In the genomic region with DNA sequence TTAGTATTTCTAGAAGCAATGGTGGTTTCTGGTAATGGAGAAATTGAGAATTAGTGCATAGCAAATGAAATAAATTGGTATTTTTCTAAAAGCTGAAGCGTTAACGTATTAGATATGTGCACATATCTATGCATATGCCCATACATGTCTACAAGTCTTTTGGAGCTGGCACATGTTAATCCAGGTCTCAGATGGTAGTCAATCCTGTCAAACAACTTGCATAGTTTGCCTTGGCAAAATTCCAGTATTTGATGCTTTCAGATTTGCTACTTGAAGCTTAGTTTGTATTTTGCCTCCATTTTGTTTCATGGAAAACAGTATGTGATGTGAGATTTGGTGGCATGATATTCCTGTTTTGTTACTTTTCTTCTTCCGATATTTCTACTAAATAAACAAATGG, we compare ENCODE assay signal across 28 cellular contexts.
A peak's percentile ranks its signal among the peaks of the same experiment; 100 is the strongest.
DNase-seq lines count a peak whose midpoint lies in the region; TF ChIP-seq lines count a peak whose summit lies in the region.
"Had no signal": no experiment of that assay in that cellular context is flagged by ENCODE, and none has a peak within 500 bp of the region (broad histone marks: within the 10 kb centered on the region; RNA-seq: fewer than 3 reads in every experiment).

No MANE protein-coding gene starts in this region.

- no peaks in the 10 kb centered on the region for H3F3A ChIP-seq in neural progenitor cell (ENCODE audit: low read depth)

- peak in 2 of 3 experiments; percentile 9 to 68 for DNase-seq in NCI-H1417 (lab: John Stamatoyannopoulos, UW)
- DNase-seq in NCI-H1417 treated with DMSO at 0.1 percent for 48 hours (lab: John Stamatoyannopoulos, UW): no peak
- DNase-seq in NCI-H345 (lab: John Stamatoyannopoulos, UW): peak; percentile 74
- DNase-seq in suprapubic skin (ENCODE audit: low spot score in 2 of 2): no peak
- DNase-seq in islet precursor cell: no peak
- DNase-seq in neural progenitor cell (ENCODE audit: low spot score): no peak
- no peak for DNase-seq in progenitor cell of endocrine pancreas (ENCODE audit: low spot score, unreplicated experiment)
- DNase-seq: 8988T; activated CD4-positive, CD25-positive, alpha-beta regulatory T cell; activated CD8-positive, alpha-beta T cell treated with anti-CD3 and anti-CD28 coated beads, Interleukin-2, amount 10 ng/mL, durations not matched to agents 7 days and 5 days; activated naive CD4-positive, alpha-beta T cell; activated T-cell treated with anti-CD3 and anti-CD28 coated beads, Interleukin-2, amount 50 U/mL, for 24 hours; amniotic stem cell; foreskin melanocyte; hypothalamus; NCI-H1930; NCI-H82; stimulated activated CD4-positive, alpha-beta T cell treated with anti-CD3 and anti-CD28 coated beads, Interleukin-4, amount 100 ng/mL, for 24 hours; stimulated activated naive CD8-positive, alpha-beta T cell treated with anti-CD3 and anti-CD28 coated beads, Interleukin-15, amount 100 ng/mL, for 72 hours; T1000 had no signal

- H3K4me3 Mint-ChIP-seq in neural progenitor cell: no peak overlapping the region
- H3K4me3 Mint-ChIP-seq in progenitor cell of endocrine pancreas (ENCODE audit: low read depth): no peak overlapping the region
- H3K4me3 Mint-ChIP-seq: activated CD8-positive, alpha-beta T cell treated with anti-CD3 and anti-CD28 coated beads, Interleukin-2, amount 10 ng/mL, durations not matched to agents 7 days and 5 days; activated T-cell treated with anti-CD3 and anti-CD28 coated beads, Interleukin-2, amount 50 U/mL, for 24 hours; B cell; stimulated activated naive CD8-positive, alpha-beta T cell treated with anti-CD3 and anti-CD28 coated beads, Interleukin-15, amount 100 ng/mL, for 72 hours; type B pancreatic cell had no signal

- H3K27me3 Mint-ChIP-seq in neural progenitor cell (ENCODE audit: insufficient read depth, low read depth) (no peaks in the 10 kb centered on the region), progenitor cell of endocrine pancreas (no peaks in the 10 kb centered on the region)
- H3K27me3 Mint-ChIP-seq: activated T-cell treated with anti-CD3 and anti-CD28 coated beads, Interleukin-2, amount 50 U/mL, for 24 hours; B cell; stimulated activated naive CD8-positive, alpha-beta T cell treated with anti-CD3 and anti-CD28 coated beads, Interleukin-15, amount 100 ng/mL, for 72 hours; type B pancreatic cell had no signal

- no peak for TF ChIP-seq POLR2A in suprapubic skin (IDR thresholded peaks at IDR 0.05)

- H3K27ac ChIP-seq in VCaP (peak overlapping the region; percentile 26; the same call in 1 of the 2 replicates), suprapubic skin (peak overlapping the region; percentile 5), neural progenitor cell (no peak overlapping the region)
- H3K27ac ChIP-seq: cardiac muscle cell, neutrophil, SK-N-MC had no signal

- no peaks in the 10 kb centered on the region for H3K79me2 ChIP-seq in neural progenitor cell (ENCODE audit: low read depth)

- 51% methylated on average over 3 of the region's 3 CpGs for WGBS in suprapubic skin

- H3K9me3 ChIP-seq in suprapubic skin: no peaks in the 10 kb centered on the region
- no peaks in the 10 kb centered on the region for H3K9me3 ChIP-seq in neural progenitor cell (ENCODE audit: low read depth)
- H3K9me3 ChIP-seq: neutrophil had no signal

- no peaks in the 10 kb centered on the region for H4K20me1 ChIP-seq in neural progenitor cell (ENCODE audit: low read depth)

- H3K27me3 ChIP-seq in suprapubic skin (no peaks in the 10 kb centered on the region), neural progenitor cell (no peaks in the 10 kb centered on the region)
- H3K27me3 ChIP-seq: cardiac muscle cell, neutrophil had no signal

- H3K36me3 ChIP-seq in suprapubic skin (no peaks in the 10 kb centered on the region), neural progenitor cell (no peaks in the 10 kb centered on the region)
- H3K36me3 ChIP-seq: cardiac muscle cell, neutrophil had no signal

- H3K9ac ChIP-seq in neural progenitor cell: no peak overlapping the region

- no peaks in the 10 kb centered on the region for H3K4me1 Mint-ChIP-seq in neural progenitor cell
- no peaks in the 10 kb centered on the region for H3K4me1 Mint-ChIP-seq in progenitor cell of endocrine pancreas (ENCODE audit: low read depth)
- H3K4me1 Mint-ChIP-seq: B cell; stimulated activated naive CD8-positive, alpha-beta T cell treated with anti-CD3 and anti-CD28 coated beads, Interleukin-15, amount 100 ng/mL, for 72 hours had no signal

- no peak for TF ChIP-seq EP300 in suprapubic skin (IDR thresholded peaks at IDR 0.05)

- H3K4me1 ChIP-seq in suprapubic skin (peaks cover 18% of the 10 kb centered on the region), neural progenitor cell (no peaks in the 10 kb centered on the region)

- no peak overlapping the region for H3K4me2 ChIP-seq in neural progenitor cell

- H3K36me3 Mint-ChIP-seq in neural progenitor cell: no peaks in the 10 kb centered on the region
- no peaks in the 10 kb centered on the region for H3K36me3 Mint-ChIP-seq in progenitor cell of endocrine pancreas (ENCODE audit: insufficient read depth)

- H2AFZ ChIP-seq in neural progenitor cell (replicated peaks): no peak overlapping the region

- H3K9me3 Mint-ChIP-seq in neural progenitor cell (no peaks in the 10 kb centered on the region), progenitor cell of endocrine pancreas (ENCODE audit: low read depth) (no peaks in the 10 kb centered on the region)
- H3K9me3 Mint-ChIP-seq: activated T-cell treated with anti-CD3 and anti-CD28 coated beads, Interleukin-2, amount 50 U/mL, for 24 hours; stimulated activated naive CD8-positive, alpha-beta T cell treated with anti-CD3 and anti-CD28 coated beads, Interleukin-15, amount 100 ng/mL, for 72 hours had no signal

- H3K27ac Mint-ChIP-seq in neural progenitor cell (no peak overlapping the region), progenitor cell of endocrine pancreas (no peak overlapping the region)
- H3K27ac Mint-ChIP-seq: activated CD8-positive, alpha-beta T cell treated with anti-CD3 and anti-CD28 coated beads, Interleukin-2, amount 10 ng/mL, durations not matched to agents 7 days and 5 days; activated T-cell treated with anti-CD3 and anti-CD28 coated beads, Interleukin-2, amount 50 U/mL, for 24 hours; B cell; stimulated activated naive CD8-positive, alpha-beta T cell treated with anti-CD3 and anti-CD28 coated beads, Interleukin-15, amount 100 ng/mL, for 72 hours; type B pancreatic cell had no signal

- TF ChIP-seq CTCF in VCaP (conservative IDR thresholded peaks at IDR 0.05) (no peak), suprapubic skin (IDR thresholded peaks at IDR 0.05) (no peak), neural progenitor cell (IDR thresholded peaks at IDR 0.05) (no peak), progenitor cell of endocrine pancreas (IDR thresholded peaks at IDR 0.05; ENCODE audit: unreplicated experiment) (no peak)

- no peak overlapping the region for H3K4me3 ChIP-seq in suprapubic skin
- no peak overlapping the region for H3K4me3 ChIP-seq in neural progenitor cell
- H3K4me3 ChIP-seq: cardiac muscle cell, K562, lung, SK-N-MC had no signal

Comparison
In these comparisons a context has a peak if more than half of its experiments do, and no peak if none do; other contexts are left out.
1. DNase-seq: peak in NCI-H1417 (2 of 3) and NCI-H345 (single experiment); none in NCI-H1417 treated with DMSO at 0.1 percent for 48 hours (single experiment), suprapubic skin (0 of 2), islet precursor cell (single experiment), neural progenitor cell (single experiment) and progenitor cell of endocrine pancreas (single experiment).